In the genomic region with DNA sequence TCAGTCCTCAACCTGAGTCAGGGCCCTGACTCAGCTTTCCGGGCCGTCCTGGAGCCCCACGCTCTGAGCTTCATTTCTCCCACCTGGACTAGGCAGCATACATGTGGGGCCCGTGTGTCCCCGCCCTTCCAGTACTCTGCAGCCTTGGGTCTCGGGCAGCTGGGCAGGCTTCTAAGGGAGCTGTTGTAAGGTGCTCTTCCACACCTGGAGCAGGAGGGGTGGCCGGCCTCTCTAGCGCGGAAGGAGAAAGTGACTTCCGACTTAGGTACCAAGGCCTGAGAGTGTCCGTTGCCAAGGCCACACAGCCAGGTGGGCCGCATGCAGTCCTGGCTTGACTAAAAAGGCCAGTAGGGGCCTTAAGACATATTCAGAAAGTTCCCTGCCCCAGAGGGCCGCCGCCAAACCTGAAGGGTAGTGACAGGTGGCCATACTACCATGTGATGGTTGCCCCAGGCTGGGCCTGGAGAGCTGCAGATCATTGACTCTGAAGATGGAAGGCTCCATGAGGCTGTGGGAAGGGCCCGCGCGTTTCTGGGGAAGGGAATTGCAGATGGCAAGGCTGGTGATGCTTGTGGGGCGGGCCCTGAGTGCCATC, we compare ENCODE assay signal across 8 cellular contexts. TPM values are rescaled to one million over a fixed set of nuclear protein-coding genes. Genes with fewer than 3 reads are reported as not detected.
A peak's percentile ranks its signal among the peaks of the same experiment; 100 is the strongest.
DNase-seq lines count a peak whose midpoint lies in the region; ATAC-seq and TF ChIP-seq lines count a peak whose summit lies in the region.
"Had no signal": no experiment of that assay in that cellular context is flagged by ENCODE, and none has a peak within 500 bp of the region (broad histone marks: within the 10 kb centered on the region; RNA-seq: fewer than 3 reads in every experiment).

No MANE protein-coding gene starts in this region.

- no peak overlapping the region for H3K4ac ChIP-seq in neuronal stem cell (ENCODE audit: low read length)

- DNase-seq in mammary epithelial cell = no peak
- no peak for DNase-seq in neuronal stem cell (ENCODE audit: low spot score)
- no peak for DNase-seq in NCI-H69 (lab: John Stamatoyannopoulos, UW)
- no peak for DNase-seq in dermis blood vessel endothelial cell

- H3K9me3 ChIP-seq in mammary epithelial cell (replicated peaks; ENCODE audit: insufficient read depth, low read length) = no peaks in the 10 kb centered on the region
- H3K9me3 ChIP-seq in neuronal stem cell (replicated peaks in 1 of 2; ENCODE audit: control insufficient read depth in 2 of 2, insufficient read depth in 1 of 2, low read depth in 1 of 2, low read length in 2 of 2) = peaks cover 0 to 2% of the 10 kb centered on the region in 2 donors

- peaks cover 8% of the 10 kb centered on the region for H3K79me1 ChIP-seq in neuronal stem cell (ENCODE audit: low read depth, low read length)

- H3K4me1 ChIP-seq in mammary epithelial cell (ENCODE audit: insufficient read depth, low read length) (peaks cover 35% of the 10 kb centered on the region), neuronal stem cell (ENCODE audit: control insufficient read depth in 2 of 2, insufficient read depth in 1 of 2, low read depth in 1 of 2, low read length in 2 of 2) (peaks cover 42 to 51% of the 10 kb centered on the region in 2 donors)

- peak overlapping the region; percentile 97 for H3K23ac ChIP-seq in neuronal stem cell (ENCODE audit: low read depth, low read length, poor library complexity)

- H2BK120ac ChIP-seq in neuronal stem cell (ENCODE audit: low read depth, low read length) = no peak overlapping the region

- H3K27me3 ChIP-seq in mammary epithelial cell (ENCODE audit: insufficient read depth, low read length) = no peaks in the 10 kb centered on the region
- H3K27me3 ChIP-seq in neuronal stem cell (ENCODE audit: control insufficient read depth in 3 of 3, insufficient read depth in 3 of 3, low read depth in 1 of 3, low read length in 3 of 3) = no peaks in the 10 kb centered on the region

- H2AFZ ChIP-seq in mammary epithelial cell (ENCODE audit: low read depth, low read length) (no peak overlapping the region), neuronal stem cell (ENCODE audit: low read length) (peak overlapping the region; percentile 70)

- H2BK15ac ChIP-seq in neuronal stem cell (ENCODE audit: low read length) = peak overlapping the region; percentile 67

- H4K20me1 ChIP-seq in mammary epithelial cell (ENCODE audit: insufficient read depth, low read length) = no peaks in the 10 kb centered on the region

- H3K4me2 ChIP-seq in mammary epithelial cell (ENCODE audit: insufficient read depth, low read depth, low read length) (peak overlapping the region; percentile 83), neuronal stem cell (ENCODE audit: insufficient read depth, low read length, poor library complexity, severe bottlenecking) (peak overlapping the region; percentile 31)

- no peak overlapping the region for H4K8ac ChIP-seq in neuronal stem cell (ENCODE audit: low read depth, low read length)

- H3K36me3 ChIP-seq in mammary epithelial cell (ENCODE audit: insufficient read depth, low read length) = peaks cover 18% of the 10 kb centered on the region
- H3K36me3 ChIP-seq in neuronal stem cell (replicated peaks in 1 of 2; ENCODE audit: control insufficient read depth in 2 of 2, insufficient read depth in 2 of 2, low read length in 2 of 2) = peaks cover 36 to 48% of the 10 kb centered on the region in 2 donors

- TF ChIP-seq CTCF in mammary epithelial cell (conservative IDR thresholded peaks at IDR 0.05 in 1 of 2, IDR thresholded peaks at IDR 0.05 in 1 of 2; ENCODE audit: extremely low read depth in 1 of 2, insufficient read depth in 1 of 2, low read depth in 1 of 2, low read length in 2 of 2) = no peak

- H3K9ac ChIP-seq in mammary epithelial cell (ENCODE audit: insufficient read depth, low read length) (no peak overlapping the region), neuronal stem cell (ENCODE audit: low read depth, low read length, poor library complexity) (peak overlapping the region; percentile 67)

- peak overlapping the region; percentile 88 for H3K18ac ChIP-seq in neuronal stem cell (ENCODE audit: low read length)

- H4K91ac ChIP-seq in neuronal stem cell (ENCODE audit: low read depth, low read length, poor library complexity) = no peak overlapping the region

- in situ Hi-C loops in mammary epithelial cell (cut with MboI; ENCODE audit: low sequenced_read_pairs in 2 of 2) = no loop called here

- peaks cover 10% of the 10 kb centered on the region for H3K79me2 ChIP-seq in mammary epithelial cell (ENCODE audit: insufficient read depth, low read length)

- intact Hi-C loops in mammary epithelial cell (cut with micrococcal nuclease) = loop anchor here (1.0 to 2.0 kb wide), 3 partner anchors 13 to 32 kb away; no protein-coding TSS in a partner anchor

- H3K27ac ChIP-seq in mammary epithelial cell (ENCODE audit: insufficient read depth, low read depth, low read length) (peak overlapping the region; percentile 32), neuronal stem cell (replicated peaks; ENCODE audit: low read length) (peak overlapping the region; percentile 73)

- WGBS in mammary epithelial cell (ENCODE audit: low coverage, missing lambda C conversion rate) = 31% methylated on average over 17 of the region's 18 CpGs
- WGBS in neuronal stem cell (ENCODE audit: extremely low coverage in 2 of 2, insufficient read length in 2 of 2, insufficient replicate concordance in 1 of 2), 2 donors = no CpG with 5 or more reads among the region's 18 CpGs

- ATAC-seq in GM19452 (IDR thresholded peaks at IDR 0.05; ENCODE audit: unreplicated experiment) = peak; percentile 20
- ATAC-seq in HG03135 (IDR thresholded peaks at IDR 0.05; ENCODE audit: unreplicated experiment) = peak; percentile 30
- ATAC-seq in HG02973 (IDR thresholded peaks at IDR 0.05; ENCODE audit: unreplicated experiment) = no peak

- peak overlapping the region; percentile 86 for H2BK12ac ChIP-seq in neuronal stem cell (ENCODE audit: low read length)

- CTCF ChIA-PET in mammary epithelial cell (lab: Charles Lee; ENCODE audit: low non-redundant PET) = interaction anchor here (0.7 to 0.8 kb wide), 2 partner anchors 13 to 1787 kb away, joined by 3 to 8 read pairs; no protein-coding TSS in a partner anchor

- no peak overlapping the region for H3K14ac ChIP-seq in neuronal stem cell (ENCODE audit: low read length)

- dilution Hi-C loops in mammary epithelial cell (cut with HindIII; ENCODE audit: low sequenced_read_pairs) = no loop called here

- peak overlapping the region; percentile 88 for H2AK5ac ChIP-seq in neuronal stem cell (ENCODE audit: low read depth, low read length)

- BruUV-seq in mammary epithelial cell (replicated peaks; lab: Mats Ljungman, UMichigan) = no TSS peak

- peak overlapping the region; percentile 82 for H2BK5ac ChIP-seq in neuronal stem cell (ENCODE audit: low read length)

- no peak overlapping the region for H3K4me3 ChIP-seq in mammary epithelial cell (replicated peaks in 1 of 3; ENCODE audit: insufficient read depth in 1 of 3, low read depth in 2 of 3, low read length in 3 of 3)
- no peak overlapping the region for H3K4me3 ChIP-seq in neuronal stem cell (ENCODE audit: low read length in 2 of 2)

RNA-seq across cellular contexts. Expression of a gene that starts 9.4 kb away (rescaled TPM):
- total RNA-seq in mammary epithelial cell (10 to 100 TPM in 1 of 2 donors, 1 to 10 TPM in 1; 4.3 to 15.5 TPM), dermis blood vessel endothelial cell (0.51 and 1.4 TPM in 2 replicates)
- polyA plus RNA-seq in mammary epithelial cell = 8.4 TPM
- polyA minus RNA-seq in mammary epithelial cell = 0.31 TPM
- 5.0 TPM for polyA plus RNA-seq in neuronal stem cell (2013, experiment 1 of 2)
- polyA plus RNA-seq in neuronal stem cell (2013, experiment 2 of 2) = 5.2 TPM

RNA-seq across cellular contexts. Expression of a gene that starts 19.4 kb away (rescaled TPM):
- total RNA-seq in mammary epithelial cell (under 1 TPM in 1 of 2 donors, not detected in 1; 0.19 TPM), dermis blood vessel endothelial cell (not detected in 2 replicates)
- 0.05 TPM for polyA plus RNA-seq in mammary epithelial cell
- polyA minus RNA-seq in mammary epithelial cell = not detected
- polyA plus RNA-seq in neuronal stem cell (2013, experiment 1 of 2) = 0.28 TPM
- 0.21 TPM for polyA plus RNA-seq in neuronal stem cell (2013, experiment 2 of 2)
- total RNA-seq: T-helper 2 cell treated with Interferon-gamma antibody and Interleukin-4, amounts not matched to agents 100 ng/mL and 5 ng/mL, for 36 hours had no signal

RNA-seq across cellular contexts. Expression of a gene that starts 23.5 kb away (rescaled TPM):
- total RNA-seq in mammary epithelial cell (100 to 1,000 TPM; 176 to 235 TPM), dermis blood vessel endothelial cell (624 and 776 TPM in 2 replicates)
- polyA plus RNA-seq in mammary epithelial cell = 511 TPM
- 320 TPM for polyA minus RNA-seq in mammary epithelial cell
- 457 TPM for polyA plus RNA-seq in neuronal stem cell (2013, experiment 1 of 2)
- polyA plus RNA-seq in neuronal stem cell (2013, experiment 2 of 2) = 458 TPM

RNA-seq across cellular contexts. Expression of a gene that starts 32.7 kb away (rescaled TPM):
- total RNA-seq in mammary epithelial cell (100 to 1,000 TPM in 1 of 2 donors, 10 to 100 TPM in 1; 65.5 to 117 TPM), dermis blood vessel endothelial cell (92.2 and 113 TPM in 2 replicates)
- 122 TPM for polyA plus RNA-seq in mammary epithelial cell
- polyA minus RNA-seq in mammary epithelial cell = 94.5 TPM
- polyA plus RNA-seq in neuronal stem cell (2013, experiment 1 of 2) = 23.1 TPM
- polyA plus RNA-seq in neuronal stem cell (2013, experiment 2 of 2) = 22.1 TPM

RNA-seq across cellular contexts. Expression of a gene that starts 39.7 kb away (rescaled TPM):
- total RNA-seq in mammary epithelial cell = 10 to 100 TPM in 1 of 2 donors, 1 to 10 TPM in 1; 9.7 to 12.7 TPM
- 23.8 TPM for polyA plus RNA-seq in mammary epithelial cell
- 12.6 TPM for polyA minus RNA-seq in mammary epithelial cell
- 2.5 TPM for polyA plus RNA-seq in neuronal stem cell (2013, experiment 1 of 2)
- 2.0 TPM for polyA plus RNA-seq in neuronal stem cell (2013, experiment 2 of 2)
- total RNA-seq in dermis blood vessel endothelial cell = 24.0 and 28.1 TPM in 2 replicates
